17 cellular contexts compared by ENCODE assay signal in genomic region chr14:63295991-63296630, GRCh38. TPM values are rescaled to one million over a fixed set of nuclear protein-coding genes. Genes with fewer than 3 reads are reported as not detected.
DNase-seq lines count a peak whose midpoint lies in the region; ATAC-seq and TF ChIP-seq lines count a peak whose summit lies in the region.
"Had no signal": no experiment of that assay in that cellular context is flagged by ENCODE, and none has a peak within 500 bp of the region (broad histone marks: within the 10 kb centered on the region; RNA-seq: fewer than 3 reads in every experiment).

No MANE protein-coding gene starts in this region.

- H3K27me3 Mint-ChIP-seq in activated CD4-positive, alpha-beta memory T cell treated with anti-CD3 and anti-CD28 coated beads, Interleukin-2, amount 10 ng/mL, durations not matched to agents 7 days and 5 days, result peaks cover 5% of the 10 kb centered on the region
- H3K27me3 Mint-ChIP-seq in naive thymus-derived CD8-positive, alpha-beta T cell, result peaks cover 7 to 26% (median 19%) of the 10 kb centered on the region in 5 donors
- no peaks in the 10 kb centered on the region for H3K27me3 Mint-ChIP-seq in H9 (ENCODE audit: low read depth)

- H2BK5ac ChIP-seq in H9 (ENCODE audit: insufficient read length, low read length), result no peak overlapping the region

- WGBS in H9 (ENCODE audit: extremely low coverage, insufficient read length, low lambda C conversion rate), result no CpG with 5 or more reads among the region's 7 CpGs

- H3K36me3 Mint-ChIP-seq in activated CD4-positive, alpha-beta memory T cell treated with anti-CD3 and anti-CD28 coated beads, Interleukin-2, amount 10 ng/mL, durations not matched to agents 7 days and 5 days (ENCODE audit: low read depth), result no peaks in the 10 kb centered on the region
- H3K36me3 Mint-ChIP-seq in naive thymus-derived CD8-positive, alpha-beta T cell, result no peaks in the 10 kb centered on the region
- H3K36me3 Mint-ChIP-seq in H9 (ENCODE audit: insufficient read depth in 1 of 3, low read depth in 3 of 3), result no peaks in the 10 kb centered on the region
- H3K36me3 Mint-ChIP-seq: mesothelial cell of epicardium had no signal

- no peak for TF ChIP-seq CTCF in H9 (conservative IDR thresholded peaks at IDR 0.05)

- H3K23me2 ChIP-seq in H9 (ENCODE audit: insufficient read length, low read depth, low read length, poor library complexity, severe bottlenecking), result no peaks in the 10 kb centered on the region

- H2BK120ac ChIP-seq in H9 (ENCODE audit: low read depth, low read length, poor library complexity, severe bottlenecking), result no peak overlapping the region

- no peak overlapping the region for H3K14ac ChIP-seq in H9 (ENCODE audit: insufficient read depth, low read length)

- H3K9ac ChIP-seq in H9 (ENCODE audit: extremely low read depth, insufficient read length, low read length), result no peak overlapping the region

- peaks cover 41% of the 10 kb centered on the region for H3K4me1 Mint-ChIP-seq in activated CD4-positive, alpha-beta memory T cell treated with anti-CD3 and anti-CD28 coated beads, Interleukin-2, amount 10 ng/mL, durations not matched to agents 7 days and 5 days
- peaks cover 0 to 5% (median 1%) of the 10 kb centered on the region in 4 donors for H3K4me1 Mint-ChIP-seq in naive thymus-derived CD8-positive, alpha-beta T cell
- H3K4me1 Mint-ChIP-seq in H9, result peaks cover 15 to 19% of the 10 kb centered on the region in 2 experiments
- H3K4me1 Mint-ChIP-seq: mesothelial cell of epicardium had no signal

- no peak overlapping the region for H2BK15ac ChIP-seq in H9 (ENCODE audit: low read depth, low read length)

- CTCF ChIA-PET in activated CD4-positive, alpha-beta memory T cell treated with anti-CD3 and anti-CD28 coated beads, Interleukin-2, amount 10 ng/mL, durations not matched to agents 7 days and 5 days (lab: Charles Lee), result no interaction called here

- peak overlapping the region; percentile 58 for H3K27ac Mint-ChIP-seq in activated CD4-positive, alpha-beta memory T cell treated with anti-CD3 and anti-CD28 coated beads, Interleukin-2, amount 10 ng/mL, durations not matched to agents 7 days and 5 days
- no peak overlapping the region for H3K27ac Mint-ChIP-seq in naive thymus-derived CD8-positive, alpha-beta T cell
- no peak overlapping the region for H3K27ac Mint-ChIP-seq in H9
- H3K27ac Mint-ChIP-seq: mesothelial cell of epicardium had no signal

- peak; percentile 81 for ATAC-seq in GM19351 (IDR thresholded peaks at IDR 0.05; ENCODE audit: unreplicated experiment)
- ATAC-seq in naive thymus-derived CD8-positive, alpha-beta T cell, result no peak

- H3K23ac ChIP-seq in H9 (ENCODE audit: insufficient read length, low read depth, low read length), result no peak overlapping the region

- H3K9me3 ChIP-seq in H9 (ENCODE audit: control insufficient read depth, low read depth, low read length), result no peaks in the 10 kb centered on the region

- H3K56ac ChIP-seq in H9 (ENCODE audit: insufficient read length, low read depth, low read length), result no peak overlapping the region

- no peaks in the 10 kb centered on the region for H3K9me3 Mint-ChIP-seq in activated CD4-positive, alpha-beta memory T cell treated with anti-CD3 and anti-CD28 coated beads, Interleukin-2, amount 10 ng/mL, durations not matched to agents 7 days and 5 days
- H3K9me3 Mint-ChIP-seq in naive thymus-derived CD8-positive, alpha-beta T cell, result no peaks in the 10 kb centered on the region
- H3K9me3 Mint-ChIP-seq in H9, result no peaks in the 10 kb centered on the region

- H3K4me1 ChIP-seq in H9 (ENCODE audit: insufficient read depth, low read length), result no peaks in the 10 kb centered on the region

- H3K18ac ChIP-seq in H9 (ENCODE audit: insufficient read length, low read depth, low read length), result no peak overlapping the region

- no peaks in the 10 kb centered on the region for H3K27me3 ChIP-seq in H9 (ENCODE audit: insufficient read depth, low read length)

- POLR2A ChIA-PET in activated CD4-positive, alpha-beta memory T cell treated with anti-CD3 and anti-CD28 coated beads, Interleukin-2, amount 10 ng/mL, durations not matched to agents 7 days and 5 days (lab: Charles Lee), result no interaction called here
- POLR2A ChIA-PET in naive thymus-derived CD8-positive, alpha-beta T cell (lab: Charles Lee), result no interaction called here

- no peaks in the 10 kb centered on the region for H4K20me1 ChIP-seq in H9 (ENCODE audit: control insufficient read depth, insufficient read depth, insufficient read length)

- H2BK12ac ChIP-seq in H9 (ENCODE audit: insufficient read length, low read depth, low read length), result no peak overlapping the region

- no peak overlapping the region for H3K4ac ChIP-seq in H9 (ENCODE audit: low read depth, low read length)

- H3T11ph ChIP-seq in H9 (ENCODE audit: low read length), result no peak overlapping the region

- no peak overlapping the region for H2AK5ac ChIP-seq in H9 (ENCODE audit: insufficient read length, low read length)

- peak overlapping the region; percentile 1 for H3K4me3 Mint-ChIP-seq in activated CD4-positive, alpha-beta memory T cell treated with anti-CD3 and anti-CD28 coated beads, Interleukin-2, amount 10 ng/mL, durations not matched to agents 7 days and 5 days
- H3K4me3 Mint-ChIP-seq in naive thymus-derived CD8-positive, alpha-beta T cell, result peak overlapping the region in 1 of 10 donors; percentile 3
- H3K4me3 Mint-ChIP-seq in H9, result no peak overlapping the region
- H3K4me3 Mint-ChIP-seq: mesothelial cell of epicardium had no signal

- H4K91ac ChIP-seq in H9 (ENCODE audit: insufficient read length, low read depth, low read length), result no peak overlapping the region

- H3K79me2 ChIP-seq in H9 (ENCODE audit: insufficient read depth, low read length), result no peaks in the 10 kb centered on the region

- DNase-seq in AG08395 (ENCODE audit: low spot score) (peak; percentile 33), iris pigment epithelial cell (ENCODE audit: low read depth) (peak; percentile 3), NCI-H69 (lab: John Stamatoyannopoulos, UW) (no peak), H9 (no peak)
- DNase-seq in activated CD4-positive, alpha-beta memory T cell treated with anti-CD3 and anti-CD28 coated beads, Interleukin-2, amount 10 ng/mL, durations not matched to agents 7 days and 5 days, result no peak
- no peak for DNase-seq in naive thymus-derived CD8-positive, alpha-beta T cell
- DNase-seq in activated naive CD4-positive, alpha-beta T cell treated with anti-CD3 and anti-CD28 coated beads, Interleukin-2, amount 50 U/mL, for 16 hours, result no peak
- DNase-seq: activated CD4-positive, alpha-beta T cell treated with anti-CD3 and anti-CD28 coated beads for 4 hours; amygdala; C1 segment of cervical spinal cord; H7; NCI-H2029 treated with DMSO at 0.1 percent for 48 hours; SIG-M5; small intestine had no signal

- no peaks in the 10 kb centered on the region for H3K79me1 ChIP-seq in H9 (ENCODE audit: insufficient read depth, low read depth, low read length, poor library complexity, severe bottlenecking)

- no peak overlapping the region for H4K5ac ChIP-seq in H9 (ENCODE audit: insufficient read length, low read depth, low read length)

- no peak overlapping the region for H3K4me2 ChIP-seq in H9 (ENCODE audit: insufficient read depth, insufficient read length, low read length)

- no peak overlapping the region for H4K8ac ChIP-seq in H9 (replicated peaks; ENCODE audit: insufficient read length, low read depth, low read length)

- H3K27ac ChIP-seq in H9 (ENCODE audit: insufficient read length, low read depth, low read length), result no peak overlapping the region

- no peak overlapping the region for H2BK20ac ChIP-seq in H9 (ENCODE audit: low read depth, low read length, poor library complexity, severe bottlenecking)

- no peak overlapping the region for H2AFZ ChIP-seq in H9 (ENCODE audit: low read length)

RNA-seq across cellular contexts. Expression of gene GPHB5, which starts 22.6 kb away (rescaled TPM):
- not detected for total RNA-seq in activated CD4-positive, alpha-beta memory T cell treated with anti-CD3 and anti-CD28 coated beads, Interleukin-2, amount 10 ng/mL, durations not matched to agents 7 days and 5 days
- not detected for total RNA-seq in naive thymus-derived CD8-positive, alpha-beta T cell
- polyA plus RNA-seq in naive thymus-derived CD8-positive, alpha-beta T cell, result not detected
- total RNA-seq in H9 (2021), result not detected in 2 replicates
- total RNA-seq: fibroblast of villous mesenchyme, H7, mesothelial cell of epicardium had no signal
- polyA plus RNA-seq: small intestine had no signal

Comparison
In these comparisons a context has a peak if more than half of its experiments do, and no peak if none do; other contexts are left out.
1. DNase-seq: peak in AG08395 (single experiment) and iris pigment epithelial cell (single experiment); none in activated CD4-positive, alpha-beta memory T cell treated with anti-CD3 and anti-CD28 coated beads, Interleukin-2, amount 10 ng/mL, durations not matched to agents 7 days and 5 days (single experiment), NCI-H69 (single experiment), naive thymus-derived CD8-positive, alpha-beta T cell (0 of 10), H9 (single experiment) and activated naive CD4-positive, alpha-beta T cell treated with anti-CD3 and anti-CD28 coated beads, Interleukin-2, amount 50 U/mL, for 16 hours (single experiment).